ENCODE assay signal across 8 cellular contexts in genomic region chr11:66956689-66957290, GRCh38. TPM values are rescaled to one million over a fixed set of nuclear protein-coding genes. Genes with fewer than 3 reads are reported as not detected.
DNase-seq lines count a peak whose midpoint lies in the region; ATAC-seq lines count a peak whose summit lies in the region.

No MANE protein-coding gene starts in this region.

- H3K9me3 Mint-ChIP-seq in activated CD8-positive, alpha-beta memory T cell treated with anti-CD3 and anti-CD28 coated beads, Interleukin-2, amount 10 ng/mL, durations not matched to agents 7 days and 5 days (ENCODE audit: low read depth) = no peaks in the 10 kb centered on the region
- no peaks in the 10 kb centered on the region for H3K9me3 Mint-ChIP-seq in activated T-helper 17 cell treated with anti-CD3 and anti-CD28 coated beads, Interleukin-2, amount 50 U/mL, for 72 hours

- H3K27ac ChIP-seq in substantia nigra (ENCODE audit: low read depth, low read length, poor library complexity, severe bottlenecking) = peak overlapping the region; percentile 77

- peak; percentile 45 for DNase-seq in activated CD8-positive, alpha-beta memory T cell treated with anti-CD3 and anti-CD28 coated beads, Interleukin-2, amount 10 ng/mL, durations not matched to agents 7 days and 5 days
- no peak for DNase-seq in activated CD8-positive, alpha-beta memory T cell treated with anti-CD3 and anti-CD28 coated beads, Interleukin-2, amount 50 U/mL, for 48 hours
- peak in 4 of 49 donors; percentile 11 to 45 (median 20) for DNase-seq in substantia nigra (lab: John Stamatoyannopoulos, UW)
- DNase-seq in activated CD4-positive, alpha-beta T cell treated with anti-CD3 and anti-CD28 coated beads for 48 hours = no peak

- no peaks in the 10 kb centered on the region for H3K9me3 ChIP-seq in iPS-15b (ENCODE audit: control insufficient read depth, insufficient read depth, low read length)

- peak overlapping the region; percentile 72 for H3K4me3 ChIP-seq in iPS-15b (ENCODE audit: low read depth, low read length)

- H3K36me3 Mint-ChIP-seq in activated CD8-positive, alpha-beta memory T cell treated with anti-CD3 and anti-CD28 coated beads, Interleukin-2, amount 10 ng/mL, durations not matched to agents 7 days and 5 days = no peaks in the 10 kb centered on the region
- no peaks in the 10 kb centered on the region for H3K36me3 Mint-ChIP-seq in activated T-helper 17 cell treated with anti-CD3 and anti-CD28 coated beads, Interleukin-2, amount 50 U/mL, for 72 hours (ENCODE audit: low read depth)

- CTCF ChIA-PET in activated CD8-positive, alpha-beta memory T cell treated with anti-CD3 and anti-CD28 coated beads, Interleukin-2, amount 10 ng/mL, durations not matched to agents 7 days and 5 days (lab: Charles Lee) = interaction anchor here (0.9 kb wide), 1 partner anchor 62 kb away, joined by 3 read pairs; no protein-coding TSS in a partner anchor

- H3K4me3 Mint-ChIP-seq in activated CD8-positive, alpha-beta memory T cell treated with anti-CD3 and anti-CD28 coated beads, Interleukin-2, amount 10 ng/mL, durations not matched to agents 7 days and 5 days = peak overlapping the region; percentile 36
- peak overlapping the region; percentile 79 for H3K4me3 Mint-ChIP-seq in activated T-helper 17 cell treated with anti-CD3 and anti-CD28 coated beads, Interleukin-2, amount 50 U/mL, for 72 hours

- H3K36me3 ChIP-seq in iPS-15b (ENCODE audit: control insufficient read depth, insufficient read depth, low read length) = no peaks in the 10 kb centered on the region

- peaks cover 15% of the 10 kb centered on the region for H3K4me1 Mint-ChIP-seq in activated CD8-positive, alpha-beta memory T cell treated with anti-CD3 and anti-CD28 coated beads, Interleukin-2, amount 10 ng/mL, durations not matched to agents 7 days and 5 days
- peaks cover 15% of the 10 kb centered on the region for H3K4me1 Mint-ChIP-seq in activated T-helper 17 cell treated with anti-CD3 and anti-CD28 coated beads, Interleukin-2, amount 50 U/mL, for 72 hours

- H3K27me3 ChIP-seq in iPS-15b (ENCODE audit: control insufficient read depth, insufficient read depth, low read length) = peaks cover 6% of the 10 kb centered on the region

- H3K9ac ChIP-seq in iPS-15b (ENCODE audit: low read depth, low read length) = no peak overlapping the region

- H3K27ac Mint-ChIP-seq in activated CD8-positive, alpha-beta memory T cell treated with anti-CD3 and anti-CD28 coated beads, Interleukin-2, amount 10 ng/mL, durations not matched to agents 7 days and 5 days = no peak overlapping the region
- H3K27ac Mint-ChIP-seq in activated T-helper 17 cell treated with anti-CD3 and anti-CD28 coated beads, Interleukin-2, amount 50 U/mL, for 72 hours = no peak overlapping the region

- H3K4me1 ChIP-seq in iPS-15b (ENCODE audit: control insufficient read depth, insufficient read depth, low read length) = peaks cover 16% of the 10 kb centered on the region

- no peak for ATAC-seq in activated CD8-positive, alpha-beta memory T cell treated with anti-CD3 and anti-CD28 coated beads, Interleukin-2, amount 10 ng/mL, durations not matched to agents 7 days and 5 days
- ATAC-seq in activated T-helper 17 cell treated with anti-CD3 and anti-CD28 coated beads, Interleukin-2, amount 50 U/mL, for 72 hours (replicated peaks) = no peak
- ATAC-seq in GM21515 (IDR thresholded peaks at IDR 0.05; ENCODE audit: unreplicated experiment) = no peak
- no peak for ATAC-seq in HG03571 (IDR thresholded peaks at IDR 0.05; ENCODE audit: unreplicated experiment)

- peaks cover 9% of the 10 kb centered on the region for H3K27me3 Mint-ChIP-seq in activated CD8-positive, alpha-beta memory T cell treated with anti-CD3 and anti-CD28 coated beads, Interleukin-2, amount 10 ng/mL, durations not matched to agents 7 days and 5 days
- H3K27me3 Mint-ChIP-seq in activated T-helper 17 cell treated with anti-CD3 and anti-CD28 coated beads, Interleukin-2, amount 50 U/mL, for 72 hours = no peaks in the 10 kb centered on the region

RNA-seq across cellular contexts. Expression of gene PC, which starts 1.4 kb away (rescaled TPM):
- total RNA-seq in activated CD8-positive, alpha-beta memory T cell treated with anti-CD3 and anti-CD28 coated beads, Interleukin-2, amount 10 ng/mL, durations not matched to agents 7 days and 5 days = 10 to 100 TPM; 10.1 to 11.3 TPM
- 10 to 100 TPM in 1 of 2 donors, 1 to 10 TPM in 1; 8.4 to 10.9 TPM for total RNA-seq in activated T-helper 17 cell treated with anti-CD3 and anti-CD28 coated beads, Interleukin-2, amount 50 U/mL, for 72 hours

RNA-seq across cellular contexts. Expression of gene C11orf86, which starts 18.3 kb away (rescaled TPM):
- not detected for total RNA-seq in activated CD8-positive, alpha-beta memory T cell treated with anti-CD3 and anti-CD28 coated beads, Interleukin-2, amount 10 ng/mL, durations not matched to agents 7 days and 5 days
- total RNA-seq in activated T-helper 17 cell treated with anti-CD3 and anti-CD28 coated beads, Interleukin-2, amount 50 U/mL, for 72 hours = not detected
